In genomic region chr10:49988376-49988775, GRCh38 we compare ENCODE assay signal across 8 cellular contexts. TPM values are rescaled to one million over a fixed set of nuclear protein-coding genes. Genes with fewer than 3 reads are reported as not detected.
DNase-seq lines count a peak whose midpoint lies in the region; ATAC-seq and TF ChIP-seq lines count a peak whose summit lies in the region.
"Not testable (repeated sequence)": the region's sequence is repeated elsewhere in the genome, so short reads cannot be mapped to it uniquely, and the experiment has no call there.

Gene AGAP6, plus strand, starts transcription at chr10:49988406. Its CDS starts 310 bp downstream, at chr10:49988716.

- H3K79me2 ChIP-seq in HCT116 (ENCODE audit: insufficient read depth, low read length): not testable (repeated sequence)

- CTCF ChIA-PET in HCT116 (lab: Charles Lee): not testable (repeated sequence)

- not testable (repeated sequence) for H3K4me3 ChIP-seq in HCT116 (replicated peaks in 1 of 2; ENCODE audit: low read depth in 1 of 2, low read length in 2 of 2); body of pancreas; lower lobe of right lung; testis; aorta (ENCODE audit: low read length in 2 of 2)

- H3K9me3 Mint-ChIP-seq in activated T-cell treated with anti-CD3 and anti-CD28 coated beads, Interleukin-2, amount 50 U/mL, for 72 hours; osteocyte (ENCODE audit: unreplicated experiment): not testable (repeated sequence)

- not testable (repeated sequence) for H3K4me1 Mint-ChIP-seq in activated T-cell treated with anti-CD3 and anti-CD28 coated beads, Interleukin-2, amount 50 U/mL, for 72 hours (ENCODE audit: low read depth); osteocyte (ENCODE audit: unreplicated experiment)

- H3K9me2 ChIP-seq in HCT116 (ENCODE audit: insufficient read depth): not testable (repeated sequence)

- RAD21 ChIA-PET in HCT116 (lab: Charles Lee; ENCODE audit: low non-redundant PET in 1 of 2, low total read pairs in 2 of 2, uncharacterized antibody in 2 of 2, unreplicated experiment in 2 of 2): not testable (repeated sequence)

- not testable (repeated sequence) for H3K27me3 ChIP-seq in HCT116 (ENCODE audit: insufficient read depth, low read length); body of pancreas; lower lobe of right lung (ENCODE audit: low read depth); testis; aorta (ENCODE audit: control insufficient read depth in 1 of 2, insufficient read depth in 2 of 2, low read length in 1 of 2)

- not testable (repeated sequence) for TF ChIP-seq RAD21 in HCT116 (IDR thresholded peaks at IDR 0.05; ENCODE audit: low read depth)

- WGBS in body of pancreas, 2 donors: 85 to 97% methylated on average over 11 to 14 of the region's 18 CpGs
- WGBS in testis, 2 donors: 95 to 100% methylated on average over 8 to 18 of the region's 18 CpGs
- 89 to 95% methylated on average over 13 to 17 of the region's 18 CpGs for WGBS in aorta, 2 donors

- H3K27me3 Mint-ChIP-seq in activated T-cell treated with anti-CD3 and anti-CD28 coated beads, Interleukin-2, amount 50 U/mL, for 72 hours (ENCODE audit: low read depth); osteocyte (ENCODE audit: unreplicated experiment): not testable (repeated sequence)

- not testable (repeated sequence) for H2AFZ ChIP-seq in HCT116 (ENCODE audit: low read depth, low read length, poor library complexity, severe bottlenecking)

- TF ChIP-seq POLR2A in HCT116 (IDR thresholded peaks at IDR 0.05; ENCODE audit: borderline replicate concordance, extremely low read depth, insufficient read depth, insufficient read length); body of pancreas (IDR thresholded peaks at IDR 0.05); testis (IDR thresholded peaks at IDR 0.05): not testable (repeated sequence)

- not testable (repeated sequence) for H3K4me3 Mint-ChIP-seq in activated T-cell treated with anti-CD3 and anti-CD28 coated beads, Interleukin-2, amount 50 U/mL, for 72 hours; osteocyte (ENCODE audit: unreplicated experiment)

- not testable (repeated sequence) for H3K36me3 Mint-ChIP-seq in activated T-cell treated with anti-CD3 and anti-CD28 coated beads, Interleukin-2, amount 50 U/mL, for 72 hours (ENCODE audit: insufficient read depth in 2 of 2); osteocyte (ENCODE audit: unreplicated experiment)

- BruUV-seq in HCT116 (replicated peaks; lab: Mats Ljungman, UMichigan): not testable (repeated sequence)

- H4K20me1 ChIP-seq in HCT116 (ENCODE audit: insufficient read depth): not testable (repeated sequence)

- H3K36me3 ChIP-seq in HCT116 (ENCODE audit: control insufficient read depth in 1 of 2, insufficient read depth in 2 of 2, low read length in 2 of 2); body of pancreas (replicated peaks in 1 of 2; ENCODE audit: insufficient read depth in 1 of 2, low read depth in 2 of 2); lower lobe of right lung; testis (ENCODE audit: low read depth, missing control alignments); aorta (ENCODE audit: control insufficient read depth in 1 of 2, insufficient read depth in 2 of 2, low read length in 1 of 2): not testable (repeated sequence)

- TF ChIP-seq CTCF in HCT116 (IDR thresholded peaks at IDR 0.05 in 2 of 3, conservative IDR thresholded peaks at IDR 0.05 in 1 of 3; ENCODE audit: borderline replicate concordance in 1 of 3, insufficient read depth in 1 of 3, low read depth in 2 of 3, low read length in 2 of 3); body of pancreas (IDR thresholded peaks at IDR 0.05); lower lobe of right lung (IDR thresholded peaks at IDR 0.05); osteocyte (IDR thresholded peaks at IDR 0.05); testis (IDR thresholded peaks at IDR 0.05): not testable (repeated sequence)

- H3K9me3 ChIP-seq in HCT116 (ENCODE audit: control insufficient read depth in 1 of 2, insufficient read depth in 1 of 2, low read depth in 1 of 2, low read length in 2 of 2); body of pancreas; lower lobe of right lung; testis; aorta (ENCODE audit: control insufficient read depth, low read length): not testable (repeated sequence)

- not testable (repeated sequence) for H3K4me1 ChIP-seq in HCT116 (ENCODE audit: control insufficient read depth in 1 of 2, insufficient read depth in 2 of 2, low read length in 2 of 2); body of pancreas; lower lobe of right lung; testis; aorta (ENCODE audit: control insufficient read depth in 1 of 2, insufficient read depth in 2 of 2, low read length in 2 of 2)

- H3K4me2 ChIP-seq in HCT116 (ENCODE audit: low read length): not testable (repeated sequence)

- H3K9ac ChIP-seq in HCT116 (ENCODE audit: low read length): not testable (repeated sequence)

- intact Hi-C loops in HCT116 (cut with micrococcal nuclease); T-helper 2 cell treated with Interferon-gamma antibody and Interleukin-4, amounts not matched to agents 100 ng/mL and 5 ng/mL, for 36 hours (cut with micrococcal nuclease); body of pancreas (cut with DNase I); lower lobe of right lung (cut with DNase I); testis (cut with DNase I; ENCODE audit: low total_unique reads); aorta (cut with DNase I): not testable (repeated sequence)

- POLR2A ChIA-PET in HCT116 (lab: Charles Lee): not testable (repeated sequence)

- ATAC-seq in HCT116; activated T-cell treated with anti-CD3 and anti-CD28 coated beads, Interleukin-2, amount 50 U/mL, for 72 hours (replicated peaks in 1 of 2); body of pancreas; lower lobe of right lung; aorta (ENCODE audit: low FRiP score): not testable (repeated sequence)

- not testable (repeated sequence) for H3K27ac ChIP-seq in HCT116 (ENCODE audit: low read depth, low read length); body of pancreas; lower lobe of right lung; testis; aorta (ENCODE audit: low read depth in 1 of 2, low read length in 2 of 2)

- not testable (repeated sequence) for H3K27ac Mint-ChIP-seq in activated T-cell treated with anti-CD3 and anti-CD28 coated beads, Interleukin-2, amount 50 U/mL, for 72 hours; osteocyte (ENCODE audit: unreplicated experiment)

- DNase-seq in HCT116 (ENCODE audit: low read depth, low spot score); activated T-cell treated with anti-CD3 and anti-CD28 coated beads, Interleukin-2, amount 50 U/mL, for 72 hours; body of pancreas; lower lobe of right lung; osteocyte (ENCODE audit: extremely low spot score, unreplicated experiment); testis; aorta: not testable (repeated sequence)

RNA-seq across cellular contexts. Expression of gene AGAP6, which starts in this region (rescaled TPM):
- total RNA-seq in HCT116 (2021; ENCODE audit: unreplicated experiment): 13.1 TPM
- 10.0 and 10.3 TPM in 2 replicates for polyA plus RNA-seq in HCT116 (2012)
- total RNA-seq in T-helper 2 cell treated with Interferon-gamma antibody and Interleukin-4, amounts not matched to agents 100 ng/mL and 5 ng/mL, for 36 hours: 20.7 and 21.5 TPM in 2 replicates
- total RNA-seq in activated T-cell treated with anti-CD3 and anti-CD28 coated beads, Interleukin-2, amount 50 U/mL, for 72 hours: 10 to 100 TPM; 18.4 to 21.9 TPM
- 10 to 100 TPM; 16.9 to 47.5 TPM for total RNA-seq in body of pancreas
- total RNA-seq in lower lobe of right lung: 12.5 TPM
- 13.2 and 15.2 TPM in 2 replicates for total RNA-seq in osteocyte
- total RNA-seq in testis: 10 to 100 TPM; 33.3 to 52.1 TPM
- 21.2 TPM for polyA plus RNA-seq in testis (ENCODE audit: insufficient read depth, low read depth, low replicate concordance)
- 10 to 100 TPM; 12.7 to 20.4 TPM for total RNA-seq in aorta
- 10 to 100 TPM in 1 of 2 donors, 1 to 10 TPM in 1; 3.9 to 35.9 TPM for polyA plus RNA-seq in aorta
